In genomic region chr1:111489604-111490003, GRCh38 we compare ENCODE assay signal across 16 cellular contexts. TPM values are rescaled to one million over a fixed set of nuclear protein-coding genes. Genes with fewer than 3 reads are reported as not detected.
DNase-seq lines count a peak whose midpoint lies in the region; ATAC-seq and TF ChIP-seq lines count a peak whose summit lies in the region.
"Had no signal": no experiment of that assay in that cellular context is flagged by ENCODE, and none has a peak within 500 bp of the region (broad histone marks: within the 10 kb centered on the region; RNA-seq: fewer than 3 reads in every experiment).

No MANE protein-coding gene starts in this region.

- H3K27ac ChIP-seq in adrenal gland (peak overlapping the region; percentile 48 to 86 (median 58)), right atrium auricular region (peak overlapping the region; percentile 15 to 58)
- H3K27ac ChIP-seq: VCaP had no signal

- 57 to 68% (median 64%) methylated on average over 4 of the region's 4 CpGs for WGBS in adrenal gland, 4 donors

- peak in 1 of 2 donors; percentile 33 for TF ChIP-seq POLR2A in adrenal gland (IDR thresholded peaks at IDR 0.05)

- peaks cover 0 to 4% of the 10 kb centered on the region in 2 donors for H3K4me1 ChIP-seq in adrenal gland (replicated peaks in 1 of 2)
- H3K4me1 ChIP-seq in right atrium auricular region = no peaks in the 10 kb centered on the region

- H3K4me3 ChIP-seq in adrenal gland = no peak overlapping the region
- H3K4me3 ChIP-seq in right atrium auricular region = no peak overlapping the region

- TF ChIP-seq CTCF in adrenal gland (IDR thresholded peaks at IDR 0.05) (no peak), right atrium auricular region (IDR thresholded peaks at IDR 0.05) (no peak)

- DNase-seq in CD1c-positive myeloid dendritic cell (ENCODE audit: extremely low spot score) (peak; percentile 69), adrenal gland (peak in 6 of 7 donors; percentile 35 to 75 (median 56)), right atrium auricular region (ENCODE audit: low spot score) (peak; percentile 60), sciatic nerve (ENCODE audit: low spot score) (no peak), NK-92 (lab: John Stamatoyannopoulos, UW; ENCODE audit: unreplicated experiment) (no peak)
- no peak for DNase-seq in NK-92 treated with Interleukin-12 subunit alpha and Interleukin-12 subunit beta, amount 100 ng/mL, for 24 hours (lab: John Stamatoyannopoulos, UW)
- DNase-seq in activated naive CD4-positive, alpha-beta T cell (lab: John Stamatoyannopoulos, UW) = no peak
- DNase-seq: activated CD8-positive, alpha-beta memory T cell treated with anti-CD3 and anti-CD28 coated beads, Interleukin-2, amount 50 U/mL, for 48 hours; amniotic stem cell; DMS53; left colon; NCI-H526 treated with DMSO at 0.1 percent for 48 hours had no signal

- H3K9me3 ChIP-seq in adrenal gland (replicated peaks in 1 of 3) = no peaks in the 10 kb centered on the region
- no peaks in the 10 kb centered on the region for H3K9me3 ChIP-seq in right atrium auricular region

- no peaks in the 10 kb centered on the region for H3K27me3 ChIP-seq in adrenal gland
- H3K27me3 ChIP-seq in right atrium auricular region = no peaks in the 10 kb centered on the region

- ATAC-seq in sciatic nerve (peak; percentile 90), HG03095 (IDR thresholded peaks at IDR 0.05; ENCODE audit: unreplicated experiment) (no peak)
- ATAC-seq: left colon had no signal

- no peaks in the 10 kb centered on the region for H3K36me3 ChIP-seq in adrenal gland (replicated peaks in 1 of 2)
- no peaks in the 10 kb centered on the region for H3K36me3 ChIP-seq in right atrium auricular region

- intact Hi-C loops in adrenal gland (cut with DNase I) (no loop called here), sciatic nerve (cut with DNase I) (loop anchor here (10.0 kb wide), 1 partner anchor 275 kb away; no protein-coding TSS in a partner anchor)

RNA-seq across cellular contexts. Expression of gene ADORA3, which starts 13.8 kb away (rescaled TPM):
- total RNA-seq in adrenal gland (10 to 100 TPM in 7 of 8 donors, 1 to 10 TPM in 1; 7.5 to 51.0 (median 21.1) TPM), right atrium auricular region (10 to 100 TPM in 1 of 2 donors, 1 to 10 TPM in 1; 2.0 to 11.3 TPM), sciatic nerve (3.8 TPM)
- polyA plus RNA-seq in adrenal gland = 10 to 100 TPM in 2 of 3 donors, 1 to 10 TPM in 1; 9.6 to 15.6 (median 10.1) TPM
- total RNA-seq: glomerular endothelial cell had no signal
- polyA plus RNA-seq: AG04450 had no signal

RNA-seq across cellular contexts. Expression of gene TMIGD3, which starts 13.8 kb away (rescaled TPM):
- total RNA-seq in adrenal gland = 10 to 100 TPM; 15.9 to 53.1 (median 26.3) TPM
- 10 to 100 TPM; 15.8 to 53.8 (median 24.1) TPM for polyA plus RNA-seq in adrenal gland
- 1 to 10 TPM in 1 of 2 donors, under 1 TPM in 1; 0.63 to 4.8 TPM for total RNA-seq in right atrium auricular region
- 1.2 TPM for total RNA-seq in sciatic nerve
- total RNA-seq: glomerular endothelial cell had no signal
- polyA plus RNA-seq: AG04450 had no signal

RNA-seq across cellular contexts. Expression of gene C1orf162, which starts 15.8 kb away (rescaled TPM):
- total RNA-seq in adrenal gland (10 to 100 TPM in 7 of 8 donors, 1 to 10 TPM in 1; 5.0 to 59.9 (median 33.6) TPM), right atrium auricular region (10 to 100 TPM in 1 of 2 donors, 1 to 10 TPM in 1; 9.6 to 33.6 TPM), sciatic nerve (15.9 TPM)
- 10 to 100 TPM; 45.7 to 54.1 (median 52.9) TPM for polyA plus RNA-seq in adrenal gland
- total RNA-seq: glomerular endothelial cell had no signal

RNA-seq across cellular contexts. Expression of gene ATP5PB, which starts 40.3 kb away (rescaled TPM):
- total RNA-seq in adrenal gland (100 to 1,000 TPM; 154 to 319 (median 245) TPM), right atrium auricular region (100 to 1,000 TPM; 297 to 429 TPM), sciatic nerve (112 TPM)
- polyA plus RNA-seq in adrenal gland = 100 to 1,000 TPM; 103 to 834 (median 147) TPM

RNA-seq across cellular contexts. Expression of gene WDR77, which starts 40.5 kb away (rescaled TPM):
- 10 to 100 TPM; 20.6 to 40.1 (median 28.3) TPM for total RNA-seq in adrenal gland
- 10 to 100 TPM; 19.8 to 47.2 (median 24.0) TPM for polyA plus RNA-seq in adrenal gland
- total RNA-seq in right atrium auricular region = 10 to 100 TPM; 29.9 to 44.0 TPM
- total RNA-seq in sciatic nerve = 16.4 TPM

Comparison
In these comparisons a context has a peak if more than half of its experiments do, and no peak if none do; other contexts are left out.
1. DNase-seq: peak in CD1c-positive myeloid dendritic cell (single experiment), adrenal gland (6 of 7) and right atrium auricular region (single experiment); none in sciatic nerve (single experiment), NK-92 treated with Interleukin-12 subunit alpha and Interleukin-12 subunit beta, amount 100 ng/mL, for 24 hours (single experiment), activated naive CD4-positive, alpha-beta T cell (0 of 4) and NK-92 (single experiment).